Comparison of ENCODE assay signal across 8 cellular contexts in the genomic region with DNA sequence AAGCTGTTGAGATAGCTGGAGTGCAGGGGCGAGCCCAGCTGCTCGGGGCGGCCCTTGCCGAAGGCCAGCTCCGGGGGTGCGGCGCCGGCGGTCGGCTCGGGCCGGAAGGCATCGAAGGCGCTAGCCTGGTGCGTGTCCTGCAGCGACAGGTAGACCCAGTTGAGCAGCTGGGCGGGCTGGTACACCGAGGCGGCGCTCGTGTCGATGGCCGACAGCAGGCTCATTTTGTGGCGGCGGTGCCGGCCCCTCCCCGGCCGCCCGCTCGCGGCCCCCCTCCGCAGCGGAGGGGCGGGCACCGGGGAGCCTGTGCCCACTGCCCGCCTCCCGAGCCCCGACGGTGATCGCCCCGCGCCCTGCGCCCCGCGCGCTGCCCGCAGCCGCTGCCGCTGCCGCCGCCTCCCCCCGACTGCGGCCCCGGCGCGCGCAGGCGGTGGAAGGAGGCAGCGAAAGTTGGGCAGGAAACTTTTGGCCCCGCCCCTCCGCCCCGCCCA. TPM values are rescaled to one million over a fixed set of nuclear protein-coding genes. Genes with fewer than 3 reads are reported as not detected.
A peak's percentile ranks its signal among the peaks of the same experiment; 100 is the strongest.
DNase-seq lines count a peak whose midpoint lies in the region; ATAC-seq and TF ChIP-seq lines count a peak whose summit lies in the region.

TSS of gene ZCCHC24 (minus strand) at position 408 of the 491 bp plus-strand sequence. CDS start at position 224, 184 bp downstream.

- no peaks in the 10 kb centered on the region for H3K9me3 ChIP-seq in ES-I3 (ENCODE audit: control insufficient read depth, insufficient read depth, low read length)

- H3K27me3 Mint-ChIP-seq in WTC11 (ENCODE audit: low read depth) (peaks cover 44% of the 10 kb centered on the region), nephron progenitor cell (ENCODE audit: low read depth, poor library complexity) (peaks cover 18% of the 10 kb centered on the region)

- H3K4me1 Mint-ChIP-seq in WTC11 (peaks cover 31% of the 10 kb centered on the region), nephron progenitor cell (peaks cover 86% of the 10 kb centered on the region)

- H3K36me3 Mint-ChIP-seq in WTC11, result no peaks in the 10 kb centered on the region
- H3K36me3 Mint-ChIP-seq in nephron progenitor cell (ENCODE audit: low read depth), result no peaks in the 10 kb centered on the region

- peak within 1 kb of the TSS; percentile 78 for H3K9ac ChIP-seq in ES-I3 (ENCODE audit: low read depth, low read length)

- H3K27ac Mint-ChIP-seq in WTC11, result peak within 1 kb of the TSS; percentile 98
- H3K27ac Mint-ChIP-seq in nephron progenitor cell, result peak within 1 kb of the TSS; percentile 97

- TF ChIP-seq CTCF in WTC11 (IDR thresholded peaks at IDR 0.05), result no peak
- no peak for TF ChIP-seq CTCF in fibroblast of mammary gland (conservative IDR thresholded peaks at IDR 0.05; ENCODE audit: control insufficient read depth, insufficient read depth, low read depth, low read length)
- TF ChIP-seq CTCF in nephron progenitor cell (IDR thresholded peaks at IDR 0.05), result no peak

- CTCF ChIA-PET in WTC11 (lab: Charles Lee), result interaction anchor here (1.0 to 4.2 kb wide), 11 partner anchors 10 to 99 kb away, joined by 3 to 29 read pairs (median 7); partner anchors contain the start of gene PPIF

- POLR2A ChIA-PET in WTC11 (lab: Charles Lee), result interaction anchor here (0.6 to 1.7 kb wide), 7 partner anchors 10 to 1311 kb away, joined by 3 to 5 read pairs (median 4); no protein-coding TSS in a partner anchor

- H3K36me3 ChIP-seq in ES-I3 (ENCODE audit: insufficient read depth, low read length), result no peaks in the 10 kb centered on the region

- peak within 1 kb of the TSS; percentile 86 for H3K4me3 Mint-ChIP-seq in WTC11
- H3K4me3 Mint-ChIP-seq in nephron progenitor cell, result peak within 1 kb of the TSS; percentile 93

- peak; percentile 42 for ATAC-seq in GM19452 (IDR thresholded peaks at IDR 0.05; ENCODE audit: unreplicated experiment)
- ATAC-seq in HG03439 (IDR thresholded peaks at IDR 0.05; ENCODE audit: unreplicated experiment), result peak; percentile 53
- ATAC-seq in WTC11, result peak; percentile 11

- peak within 1 kb of the TSS; percentile 84 for H3K4me3 ChIP-seq in fibroblast of mammary gland (ENCODE audit: control insufficient read depth, low read depth, low read length)

- H3K9me3 Mint-ChIP-seq in WTC11, result no peaks in the 10 kb centered on the region
- no peaks in the 10 kb centered on the region for H3K9me3 Mint-ChIP-seq in nephron progenitor cell

- H3K4me1 ChIP-seq in ES-I3 (ENCODE audit: insufficient read depth, low read length), result peaks cover 10% of the 10 kb centered on the region; the same call in 1 of the 2 replicates

- peak; percentile 65 for DNase-seq in WTC11 (ENCODE audit: low spot score)
- no peak for DNase-seq in fibroblast of mammary gland (ENCODE audit: low read depth)
- DNase-seq in nephron progenitor cell, result no peak
- no peak for DNase-seq in T-helper 9 cell
- no peak for DNase-seq in AG08396 (ENCODE audit: low spot score)

TF ChIP-seq in WTC11, 78 proteins besides CTCF, POLR2A, EP300 and RAD21:
- TF ChIP-seq SP1 (CRISPR knock-in tag; conservative IDR thresholded peaks at IDR 0.05) (peak; percentile 80; the same call in 1 of the 2 replicates), ZNF416 (CRISPR knock-in tag; IDR thresholded peaks at IDR 0.05) (0 out of 2 replicates have a peak, but pooled peaks have one; percentile 66), ZNF512 (CRISPR knock-in tag; IDR thresholded peaks at IDR 0.05; ENCODE audit: borderline replicate concordance) (no peak), ESRRA (CRISPR knock-in tag; IDR thresholded peaks at IDR 0.05; ENCODE audit: borderline replicate concordance) (0 out of 2 replicates have a peak, but pooled peaks have one; percentile 26), NR1H2 (CRISPR knock-in tag; IDR thresholded peaks at IDR 0.05) (no peak)

RNA-seq across cellular contexts. Expression of gene ZCCHC24, which starts in this region (rescaled TPM):
- total RNA-seq in WTC11 (2021), result 6.0 to 7.7 TPM (median 6.2 TPM) in 3 replicates
